Comparison of ENCODE assay signal across 9 cellular contexts in genomic region chr6:169589699-169590257, GRCh38.
DNase-seq lines count a peak whose midpoint lies in the region; ATAC-seq and TF ChIP-seq lines count a peak whose summit lies in the region.
"Had no signal": no experiment of that assay in that cellular context is flagged by ENCODE, and none has a peak within 500 bp of the region (broad histone marks: within the 10 kb centered on the region; RNA-seq: fewer than 3 reads in every experiment).

No MANE protein-coding gene starts in this region.

- H3K27ac ChIP-seq in dorsolateral prefrontal cortex: peak overlapping the region in 8 of 59 donors; percentile 17 to 44 (median 25)

- peak; percentile 62 for ATAC-seq in GM18520 (IDR thresholded peaks at IDR 0.05; ENCODE audit: unreplicated experiment)

- peak; percentile 18 for DNase-seq in HFFc6
- DNase-seq in NCI-H2107 treated with DMSO at 0.1 percent for 48 hours (lab: John Stamatoyannopoulos, UW; ENCODE audit: unreplicated experiment): peak; percentile 90
- DNase-seq in fibroblast of peridontal ligament (ENCODE audit: extremely low read depth): peak; percentile 41
- no peak for DNase-seq in dorsolateral prefrontal cortex
- DNase-seq in NOMO-1 treated with DMSO at 0.1 percent for 48 hours (lab: John Stamatoyannopoulos, UW; ENCODE audit: unreplicated experiment): no peak
- DNase-seq in RKO (ENCODE audit: low spot score): no peak
- DNase-seq in KG1 (lab: John Stamatoyannopoulos, UW): no peak

- intact Hi-C loops in dorsolateral prefrontal cortex (cut with DNase I): no loop called here

- peaks cover 25% of the 10 kb centered on the region for H3K4me1 Mint-ChIP-seq in HFFc6 (ENCODE audit: low read depth)

- H3K27me3 ChIP-seq in dorsolateral prefrontal cortex: no peaks in the 10 kb centered on the region

- H3K4me3 Mint-ChIP-seq in HFFc6: no peak overlapping the region

- peaks cover 11% of the 10 kb centered on the region for H3K36me3 Mint-ChIP-seq in HFFc6 (ENCODE audit: low read depth)

- H3K27me3 Mint-ChIP-seq in HFFc6 (ENCODE audit: insufficient read depth): no peaks in the 10 kb centered on the region

- no peak for TF ChIP-seq CTCF in HFFc6 (IDR thresholded peaks at IDR 0.05)
- no peak for TF ChIP-seq CTCF in dorsolateral prefrontal cortex (IDR thresholded peaks at IDR 0.05 in 54 of 56, conservative IDR thresholded peaks at IDR 0.05 in 2 of 56; ENCODE audit: low read depth in 1 of 56, partially characterized antibody in 56 of 56)

- H3K27ac Mint-ChIP-seq in HFFc6: no peak overlapping the region

- peaks cover 3% of the 10 kb centered on the region for H3K9me3 Mint-ChIP-seq in HFFc6

- peak overlapping the region in 5 of 59 donors; percentile 10 to 26 (median 19) for H3K4me3 ChIP-seq in dorsolateral prefrontal cortex
- H3K4me3 ChIP-seq: lung had no signal

Comparison
In these comparisons a context has a peak if more than half of its experiments do, and no peak if none do; other contexts are left out.
1. DNase-seq: peak in HFFc6 (single experiment), NCI-H2107 treated with DMSO at 0.1 percent for 48 hours (single experiment) and fibroblast of peridontal ligament (single experiment); none in dorsolateral prefrontal cortex (0 of 10), NOMO-1 treated with DMSO at 0.1 percent for 48 hours (single experiment), RKO (single experiment) and KG1 (single experiment).